In the genomic region with DNA sequence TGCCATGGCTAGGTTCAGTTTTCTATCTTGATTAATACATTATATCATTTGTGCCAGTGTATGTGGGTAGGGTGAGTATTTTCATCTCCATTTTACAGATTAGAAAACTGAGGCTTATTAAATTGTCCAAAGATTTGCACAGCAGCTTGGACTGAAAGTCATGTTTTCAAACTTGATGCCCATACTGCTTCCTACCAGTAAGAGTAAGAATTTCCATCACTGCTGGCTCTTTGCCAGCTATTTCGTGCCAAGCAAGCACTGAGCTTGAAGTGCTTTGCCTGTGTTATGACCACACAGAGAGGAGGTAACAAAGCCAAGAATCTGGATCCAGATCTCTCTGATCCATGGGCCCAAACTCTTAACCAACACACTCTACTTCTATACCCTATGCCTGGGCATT, we compare ENCODE assay signal across 11 cellular contexts.
A peak's percentile ranks its signal among the peaks of the same experiment; 100 is the strongest.
DNase-seq lines count a peak whose midpoint lies in the region; ATAC-seq, FAIRE-seq and TF ChIP-seq lines count a peak whose summit lies in the region.
"Had no signal": no experiment of that assay in that cellular context is flagged by ENCODE, and none has a peak within 500 bp of the region (broad histone marks: within the 10 kb centered on the region; RNA-seq: fewer than 3 reads in every experiment).

No MANE protein-coding gene starts in this region.

- no peaks in the 10 kb centered on the region for H3K9me3 ChIP-seq in endothelial cell of umbilical vein (replicated peaks; ENCODE audit: control insufficient read depth, insufficient read depth, low read length)
- H3K9me3 ChIP-seq: HAP-1 had no signal

- no TSS peak for BruUV-seq in endothelial cell of umbilical vein (replicated peaks; lab: Mats Ljungman, UMichigan)

- intact Hi-C loops in endothelial cell of umbilical vein (cut with micrococcal nuclease) = no loop called here

- H3K27ac Mint-ChIP-seq in activated naive CD8-positive, alpha-beta T cell treated with anti-CD3 and anti-CD28 coated beads, Interleukin-2, amount 50 U/mL, for 24 hours = no peak overlapping the region

- H3K9me1 ChIP-seq in endothelial cell of umbilical vein (replicated peaks; ENCODE audit: control insufficient read depth, extremely low read depth, insufficient read depth, low read length) = no peaks in the 10 kb centered on the region

- H3K27ac ChIP-seq in endothelial cell of umbilical vein (ENCODE audit: insufficient read depth, low read depth, low read length) = no peak overlapping the region

- no peak overlapping the region for H3K9ac ChIP-seq in endothelial cell of umbilical vein (replicated peaks; ENCODE audit: extremely low read depth, insufficient read depth, low read length)

- CTCF ChIA-PET in endothelial cell of umbilical vein (lab: Charles Lee) = no interaction called here

- H3K79me2 ChIP-seq in endothelial cell of umbilical vein (ENCODE audit: control insufficient read depth, insufficient read depth, low read length) = no peaks in the 10 kb centered on the region

- H3K4me3 Mint-ChIP-seq in activated naive CD8-positive, alpha-beta T cell treated with anti-CD3 and anti-CD28 coated beads, Interleukin-2, amount 50 U/mL, for 24 hours = no peak overlapping the region

- TF ChIP-seq CTCF in endothelial cell of umbilical vein (IDR thresholded peaks at IDR 0.05; ENCODE audit: extremely low read depth in 1 of 2, insufficient read depth in 1 of 2, low read depth in 1 of 2, low read length in 2 of 2) (no peak), retinal pigment epithelial cell (conservative IDR thresholded peaks at IDR 0.05; ENCODE audit: low read depth, low read length) (no peak)

- no peaks in the 10 kb centered on the region for H3K4me1 Mint-ChIP-seq in activated naive CD8-positive, alpha-beta T cell treated with anti-CD3 and anti-CD28 coated beads, Interleukin-2, amount 50 U/mL, for 24 hours

- dilution Hi-C loops in endothelial cell of umbilical vein (cut with MboI; ENCODE audit: extremely low pct_ligation_motif_present, low sequenced_read_pairs) = no loop called here

- H3K27me3 Mint-ChIP-seq in activated naive CD8-positive, alpha-beta T cell treated with anti-CD3 and anti-CD28 coated beads, Interleukin-2, amount 50 U/mL, for 24 hours = no peaks in the 10 kb centered on the region

- peaks cover 7% of the 10 kb centered on the region for H3K36me3 Mint-ChIP-seq in activated naive CD8-positive, alpha-beta T cell treated with anti-CD3 and anti-CD28 coated beads, Interleukin-2, amount 50 U/mL, for 24 hours (ENCODE audit: low read depth)

- no peak for TF ChIP-seq POLR2A in endothelial cell of umbilical vein (IDR thresholded peaks at IDR 0.05; ENCODE audit: low read depth, low read length)

- DNase-seq in NCI-H1436 (lab: John Stamatoyannopoulos, UW) (peak; percentile 3), NCI-H1436 treated with DMSO at 0.1 percent for 48 hours (lab: John Stamatoyannopoulos, UW) (no peak), NCI-H446 treated with DMSO at 0.1 percent for 48 hours (lab: John Stamatoyannopoulos, UW) (peak; percentile 100), endothelial cell of umbilical vein (ENCODE audit: low read depth, low spot score) (peak; percentile 40), retinal pigment epithelial cell (ENCODE audit: low read depth) (peak; percentile 72)
- no peak for DNase-seq in activated naive CD8-positive, alpha-beta T cell treated with anti-CD3 and anti-CD28 coated beads, Interleukin-2, amount 50 U/mL, for 24 hours
- DNase-seq: activated effector memory CD4-positive, alpha-beta T cell treated with anti-CD3 and anti-CD28 coated beads, Interleukin-2, amount 50 U/mL, for 16 hours; SW 1271 had no signal

- no peaks in the 10 kb centered on the region for H3K4me1 ChIP-seq in endothelial cell of umbilical vein (ENCODE audit: control insufficient read depth, extremely low read depth, insufficient read depth, low read length)
- H3K4me1 ChIP-seq: HAP-1 had no signal

- no peak for FAIRE-seq in endothelial cell of umbilical vein (lab: Jason Lieb, UNC)

- no peak overlapping the region for H3K4me2 ChIP-seq in endothelial cell of umbilical vein (ENCODE audit: insufficient read depth, low read length)

- H3K9me3 Mint-ChIP-seq in activated naive CD8-positive, alpha-beta T cell treated with anti-CD3 and anti-CD28 coated beads, Interleukin-2, amount 50 U/mL, for 24 hours = no peaks in the 10 kb centered on the region

- POLR2A ChIA-PET in endothelial cell of umbilical vein (lab: Charles Lee) = no interaction called here

- no peak overlapping the region for H2AFZ ChIP-seq in endothelial cell of umbilical vein (ENCODE audit: low read depth, low read length)

- no peaks in the 10 kb centered on the region for H3K27me3 ChIP-seq in endothelial cell of umbilical vein (ENCODE audit: control insufficient read depth in 2 of 2, insufficient read depth in 2 of 2, low read length in 2 of 2)

- ATAC-seq in HG02970 (IDR thresholded peaks at IDR 0.05; ENCODE audit: low FRiP score, unreplicated experiment) (no peak), HG03521 (IDR thresholded peaks at IDR 0.05; ENCODE audit: unreplicated experiment) (no peak)
- no peak for ATAC-seq in activated naive CD8-positive, alpha-beta T cell treated with anti-CD3 and anti-CD28 coated beads, Interleukin-2, amount 50 U/mL, for 24 hours

- no peaks in the 10 kb centered on the region for H4K20me1 ChIP-seq in endothelial cell of umbilical vein (replicated peaks; ENCODE audit: control insufficient read depth, extremely low read depth, insufficient read depth, low read length)

- H3K4me3 ChIP-seq in endothelial cell of umbilical vein (replicated peaks in 1 of 3; ENCODE audit: insufficient read depth in 1 of 3, low read depth in 1 of 3, low read length in 3 of 3) = no peak overlapping the region
- no peak overlapping the region for H3K4me3 ChIP-seq in retinal pigment epithelial cell (ENCODE audit: low read length)
- H3K4me3 ChIP-seq: HAP-1 had no signal

- no peaks in the 10 kb centered on the region for H3K36me3 ChIP-seq in endothelial cell of umbilical vein (ENCODE audit: control insufficient read depth in 2 of 2, extremely low read depth in 1 of 2, insufficient read depth in 2 of 2, low read length in 2 of 2)
- H3K36me3 ChIP-seq: HAP-1 had no signal

TF ChIP-seq in endothelial cell of umbilical vein, 7 proteins besides CTCF, POLR2A, EP300 and RAD21:
- no peak for TF ChIP-seq MYC (IDR thresholded peaks at IDR 0.05; ENCODE audit: low read depth, low read length)
- no peak for TF ChIP-seq GATA2 (IDR thresholded peaks at IDR 0.05; ENCODE audit: insufficient read depth, insufficient read length, low read depth, low read length)
- no peak for TF ChIP-seq JUN (IDR thresholded peaks at IDR 0.05; ENCODE audit: borderline replicate concordance, insufficient read depth, insufficient read length, low read depth)
- no peak for TF ChIP-seq POLR2AphosphoS5 (IDR thresholded peaks at IDR 0.05; ENCODE audit: insufficient read depth, low read depth, low read length)
- no peak for TF ChIP-seq EZH2 (IDR thresholded peaks at IDR 0.05; ENCODE audit: borderline replicate concordance, low read depth, low read length, severe bottlenecking)
- no peak for TF ChIP-seq FOS (IDR thresholded peaks at IDR 0.05; ENCODE audit: borderline replicate concordance, insufficient read depth, low read length)

Comparison
In these comparisons a context has a peak if more than half of its experiments do, and no peak if none do; other contexts are left out.
1. DNase-seq: peak in NCI-H1436 (single experiment), NCI-H446 treated with DMSO at 0.1 percent for 48 hours (single experiment), endothelial cell of umbilical vein (single experiment) and retinal pigment epithelial cell (single experiment); none in NCI-H1436 treated with DMSO at 0.1 percent for 48 hours (single experiment) and activated naive CD8-positive, alpha-beta T cell treated with anti-CD3 and anti-CD28 coated beads, Interleukin-2, amount 50 U/mL, for 24 hours (single experiment).